2 cellular contexts compared by ENCODE assay signal in the genomic region with DNA sequence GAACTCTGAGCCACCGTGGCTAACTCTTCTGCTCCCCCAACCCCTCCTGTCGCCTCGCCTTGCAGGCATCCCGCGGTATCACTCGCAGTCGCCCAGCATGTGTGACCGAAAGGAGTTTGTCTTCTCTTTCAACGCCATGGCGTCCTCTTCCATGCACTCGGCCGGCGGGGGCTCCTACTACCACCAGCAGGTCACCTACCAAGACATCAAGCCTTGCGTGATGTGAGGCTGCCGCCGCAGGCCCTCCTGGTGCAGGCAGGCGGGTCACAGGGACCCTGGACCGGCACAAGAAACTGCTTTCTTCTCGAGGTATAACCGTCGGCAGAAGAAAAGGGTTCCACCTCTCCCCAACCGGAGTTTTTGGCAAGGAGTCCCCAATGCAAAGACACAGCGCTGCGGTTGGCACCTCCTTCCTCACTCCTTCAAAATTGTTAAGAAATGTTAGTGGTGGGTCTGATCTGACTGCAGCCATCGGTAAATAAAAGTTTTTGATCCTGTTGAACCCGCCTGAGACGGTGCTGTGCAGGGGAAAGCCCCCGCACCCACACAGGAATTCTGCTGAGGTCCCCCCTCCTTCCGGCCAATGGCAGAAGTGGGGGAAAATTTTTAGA.
TF ChIP-seq lines count a peak whose summit lies in the region.

No MANE protein-coding gene starts in this region.

TF ChIP-seq in SK-N-SH, 30 proteins besides CTCF, POLR2A, EP300 and RAD21 (continued from another document):
- TF ChIP-seq EZH2phosphoT487 (IDR thresholded peaks at IDR 0.05; ENCODE audit: borderline replicate concordance, low read depth) = 0 out of 2 replicates have a peak, but pooled peaks have one; percentile 34

TF ChIP-seq in SK-N-SH treated with all-trans-retinoic acid at 6 μM for 48 hours, 23 proteins besides CTCF, POLR2A, EP300 and RAD21 (continued from another document):
- TF ChIP-seq SNAI2 (CRISPR knock-in tag; IDR thresholded peaks at IDR 0.05) = no peak
- no peak for TF ChIP-seq CSDC2 (CRISPR knock-in tag; IDR thresholded peaks at IDR 0.05)
